34 cellular contexts compared by ENCODE assay signal in the genomic region with DNA sequence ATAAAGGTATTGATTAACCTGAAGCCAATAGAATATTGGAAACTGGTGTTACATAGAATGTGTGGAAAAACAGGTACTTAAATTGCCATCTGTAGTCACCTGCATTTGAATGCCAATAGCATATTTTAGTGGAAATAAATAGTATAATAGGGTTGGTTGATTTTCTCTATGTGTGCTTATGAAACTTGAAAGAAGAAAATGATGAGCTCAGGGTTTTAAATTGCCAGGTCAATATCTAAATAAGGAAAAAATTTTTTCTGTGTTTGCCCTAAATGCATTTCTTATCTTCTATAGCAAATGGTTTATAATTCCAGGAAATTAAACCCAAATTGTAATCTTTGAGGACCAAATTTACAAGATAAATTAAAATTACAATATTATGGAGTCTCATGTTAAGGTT.
"Had no signal": no experiment of that assay in that cellular context is flagged by ENCODE, and none has a peak within 500 bp of the region (broad histone marks: within the 10 kb centered on the region; RNA-seq: fewer than 3 reads in every experiment).

No MANE protein-coding gene starts in this region.

- H3K4me3 ChIP-seq: MG63 had no signal

- DNase-seq: Karpas-422, Kasumi-1, MG63, MV-4-11, NCI-H1048, NCI-H1092, NCI-H1092 treated with DMSO at 0.1 percent for 48 hours, NCI-H1105, NCI-H1105 treated with DMSO at 0.1 percent for 48 hours, NCI-H1417, NCI-H1417 treated with DMSO at 0.1 percent for 48 hours, NCI-H1436, NCI-H1436 treated with DMSO at 0.1 percent for 48 hours, NCI-H146, NCI-H1694, NCI-H1694 treated with DMSO at 0.1 percent for 48 hours, NCI-H187, NCI-H187 treated with DMSO at 0.1 percent for 48 hours, NCI-H1930, NCI-H2029, NCI-H2029 treated with DMSO at 0.1 percent for 48 hours, NCI-H2081, NCI-H2081 treated with DMSO at 0.1 percent for 48 hours, NCI-H2107, NCI-H2171, NCI-H2171 treated with DMSO at 0.1 percent for 48 hours, NCI-H2227 treated with DMSO at 0.1 percent for 48 hours, NCI-H226, NCI-H345, NCI-H446, NCI-H446 treated with DMSO at 0.1 percent for 48 hours, NCI-H510A, NCI-H510A treated with DMSO at 0.1 percent for 48 hours, NCI-H524 had no signal

- H3K36me3 ChIP-seq: MG63 had no signal

- H3K9me3 ChIP-seq: MG63 had no signal

- H3K27me3 ChIP-seq: MG63 had no signal
